19 cellular contexts compared by ENCODE assay signal in genomic region chr1:21759818-21760217, GRCh38. TPM values are rescaled to one million over a fixed set of nuclear protein-coding genes. Genes with fewer than 3 reads are reported as not detected.
DNase-seq lines count a peak whose midpoint lies in the region; ATAC-seq, FAIRE-seq and TF ChIP-seq lines count a peak whose summit lies in the region.
"Had no signal": no experiment of that assay in that cellular context is flagged by ENCODE, and none has a peak within 500 bp of the region (broad histone marks: within the 10 kb centered on the region; RNA-seq: fewer than 3 reads in every experiment).

No MANE protein-coding gene starts in this region.

- H3K27me3 Mint-ChIP-seq in activated naive CD4-positive, alpha-beta T cell treated with anti-CD3 and anti-CD28 coated beads, Interleukin-2, amount 50 U/mL, for 24 hours: no peaks in the 10 kb centered on the region
- H3K27me3 Mint-ChIP-seq in activated naive CD4-positive, alpha-beta T cell treated with anti-CD3 and anti-CD28 coated beads, Interleukin-2, amount 10 ng/mL, durations not matched to agents 7 days and 5 days: no peaks in the 10 kb centered on the region
- no peaks in the 10 kb centered on the region for H3K27me3 Mint-ChIP-seq in endodermal cell (ENCODE audit: insufficient read depth)
- H3K27me3 Mint-ChIP-seq in stimulated activated naive B cell treated with anti-CD40 and anti-IgM and Interleukin-4, amounts not matched to agents 10 μg/mL and 1 μg/mL and 100 μg/mL, for 72 hours: no peaks in the 10 kb centered on the region

- CTCF ChIA-PET in activated naive CD4-positive, alpha-beta T cell treated with anti-CD3 and anti-CD28 coated beads, Interleukin-2, amount 10 ng/mL, durations not matched to agents 7 days and 5 days (lab: Charles Lee): interaction anchor here (0.6 kb wide), 1 partner anchor 18 kb away, joined by 3 read pairs; no protein-coding TSS in a partner anchor

- H3K36me3 Mint-ChIP-seq in activated naive CD4-positive, alpha-beta T cell treated with anti-CD3 and anti-CD28 coated beads, Interleukin-2, amount 50 U/mL, for 24 hours: peaks cover 4% of the 10 kb centered on the region
- peaks cover 9% of the 10 kb centered on the region for H3K36me3 Mint-ChIP-seq in activated naive CD4-positive, alpha-beta T cell treated with anti-CD3 and anti-CD28 coated beads, Interleukin-2, amount 10 ng/mL, durations not matched to agents 7 days and 5 days
- peaks cover 10% of the 10 kb centered on the region for H3K36me3 Mint-ChIP-seq in endodermal cell (ENCODE audit: low read depth)
- peaks cover 5 to 14% of the 10 kb centered on the region in 2 donors for H3K36me3 Mint-ChIP-seq in stimulated activated naive B cell treated with anti-CD40 and anti-IgM and Interleukin-4, amounts not matched to agents 10 μg/mL and 1 μg/mL and 100 μg/mL, for 72 hours

- peaks cover 15% of the 10 kb centered on the region for H3K36me3 ChIP-seq in endodermal cell (ENCODE audit: control insufficient read depth, insufficient read depth, low read length)

- peak overlapping the region; percentile 23 for H3K27ac Mint-ChIP-seq in activated naive CD4-positive, alpha-beta T cell treated with anti-CD3 and anti-CD28 coated beads, Interleukin-2, amount 50 U/mL, for 24 hours
- no peak overlapping the region for H3K27ac Mint-ChIP-seq in activated naive CD4-positive, alpha-beta T cell treated with anti-CD3 and anti-CD28 coated beads, Interleukin-2, amount 10 ng/mL, durations not matched to agents 7 days and 5 days
- H3K27ac Mint-ChIP-seq in endodermal cell: peak overlapping the region; percentile 27
- peak overlapping the region; percentile 52 for H3K27ac Mint-ChIP-seq in stimulated activated naive B cell treated with anti-CD40 and anti-IgM and Interleukin-4, amounts not matched to agents 10 μg/mL and 1 μg/mL and 100 μg/mL, for 72 hours
- H3K27ac Mint-ChIP-seq: GM23338 had no signal

- no peaks in the 10 kb centered on the region for H3K9me3 Mint-ChIP-seq in activated naive CD4-positive, alpha-beta T cell treated with anti-CD3 and anti-CD28 coated beads, Interleukin-2, amount 50 U/mL, for 24 hours
- no peaks in the 10 kb centered on the region for H3K9me3 Mint-ChIP-seq in activated naive CD4-positive, alpha-beta T cell treated with anti-CD3 and anti-CD28 coated beads, Interleukin-2, amount 10 ng/mL, durations not matched to agents 7 days and 5 days
- no peaks in the 10 kb centered on the region for H3K9me3 Mint-ChIP-seq in endodermal cell
- no peaks in the 10 kb centered on the region for H3K9me3 Mint-ChIP-seq in stimulated activated naive B cell treated with anti-CD40 and anti-IgM and Interleukin-4, amounts not matched to agents 10 μg/mL and 1 μg/mL and 100 μg/mL, for 72 hours
- H3K9me3 Mint-ChIP-seq: GM23338 had no signal

- TF ChIP-seq POLR2A in GM12891 (IDR thresholded peaks at IDR 0.05; ENCODE audit: low read depth, low read length): no peak

- no peak overlapping the region for H3K4me3 Mint-ChIP-seq in activated naive CD4-positive, alpha-beta T cell treated with anti-CD3 and anti-CD28 coated beads, Interleukin-2, amount 50 U/mL, for 24 hours
- no peak overlapping the region for H3K4me3 Mint-ChIP-seq in activated naive CD4-positive, alpha-beta T cell treated with anti-CD3 and anti-CD28 coated beads, Interleukin-2, amount 10 ng/mL, durations not matched to agents 7 days and 5 days
- H3K4me3 Mint-ChIP-seq in endodermal cell: no peak overlapping the region
- no peak overlapping the region for H3K4me3 Mint-ChIP-seq in stimulated activated naive B cell treated with anti-CD40 and anti-IgM and Interleukin-4, amounts not matched to agents 10 μg/mL and 1 μg/mL and 100 μg/mL, for 72 hours
- H3K4me3 Mint-ChIP-seq: GM23338 had no signal

- H3K4me1 ChIP-seq in endodermal cell (ENCODE audit: control insufficient read depth, insufficient read depth, low read length): peaks cover 2% of the 10 kb centered on the region

- no peak overlapping the region for H3K4me3 ChIP-seq in endodermal cell (ENCODE audit: low read length)
- H3K4me3 ChIP-seq: GM23338 had no signal

- 88% methylated on average over 2 of the region's 2 CpGs; no CpG with 5 or more reads in 1 of the 2 experiments for WGBS in endodermal cell (ENCODE audit: insufficient coverage in 1 of 2, insufficient read length in 1 of 2), 2 experiments

- H3K9ac ChIP-seq in endodermal cell (ENCODE audit: extremely low read depth, low read length, poor library complexity, severe bottlenecking): no peak overlapping the region

- peaks cover 45% of the 10 kb centered on the region for H3K4me1 Mint-ChIP-seq in activated naive CD4-positive, alpha-beta T cell treated with anti-CD3 and anti-CD28 coated beads, Interleukin-2, amount 50 U/mL, for 24 hours
- H3K4me1 Mint-ChIP-seq in activated naive CD4-positive, alpha-beta T cell treated with anti-CD3 and anti-CD28 coated beads, Interleukin-2, amount 10 ng/mL, durations not matched to agents 7 days and 5 days: peaks cover 11% of the 10 kb centered on the region
- peaks cover 22% of the 10 kb centered on the region for H3K4me1 Mint-ChIP-seq in endodermal cell
- peaks cover 22 to 48% of the 10 kb centered on the region in 2 donors for H3K4me1 Mint-ChIP-seq in stimulated activated naive B cell treated with anti-CD40 and anti-IgM and Interleukin-4, amounts not matched to agents 10 μg/mL and 1 μg/mL and 100 μg/mL, for 72 hours

- no peaks in the 10 kb centered on the region for H3K27me3 ChIP-seq in endodermal cell (ENCODE audit: control insufficient read depth, insufficient read depth, low read length, poor library complexity, severe bottlenecking)

- no peak overlapping the region for H3K27ac ChIP-seq in endodermal cell (ENCODE audit: low read depth, low read length)

- peak; percentile 16 for FAIRE-seq in GM12891 (lab: Jason Lieb, UNC)

- no peak for DNase-seq in activated naive CD4-positive, alpha-beta T cell treated with anti-CD3 and anti-CD28 coated beads, Interleukin-2, amount 10 ng/mL, durations not matched to agents 7 days and 5 days
- DNase-seq in GM12891 (ENCODE audit: insufficient read length, low spot score) (no peak), endodermal cell (no peak)
- no peak for DNase-seq in stimulated activated naive B cell treated with anti-CD40 and anti-IgM and Interleukin-4, amounts not matched to agents 10 μg/mL and 1 μg/mL and 100 μg/mL, for 72 hours
- DNase-seq: Calu3; DMS79 treated with DMSO at 0.1 percent for 48 hours; KBM-7; NCI-H1436; NCI-H2029 treated with DMSO at 0.1 percent for 48 hours; NCI-H2171 treated with DMSO at 0.1 percent for 48 hours; NCI-H446 treated with DMSO at 0.1 percent for 48 hours; NK-92 treated with Interleukin-12 subunit alpha and Interleukin-12 subunit beta, amount 100 ng/mL, for 24 hours had no signal

- TF ChIP-seq CTCF in endodermal cell (conservative IDR thresholded peaks at IDR 0.05): no peak

- no peaks in the 10 kb centered on the region for H3K9me3 ChIP-seq in endodermal cell (ENCODE audit: control insufficient read depth, low read length)

- ATAC-seq in stimulated activated naive B cell treated with anti-CD40 and anti-IgM and Interleukin-4, amounts not matched to agents 10 μg/mL and 1 μg/mL and 100 μg/mL, for 72 hours (replicated peaks): no peak
- ATAC-seq in HG03432 (IDR thresholded peaks at IDR 0.05; ENCODE audit: unreplicated experiment): no peak
- no peak for ATAC-seq in GM18867 (IDR thresholded peaks at IDR 0.05; ENCODE audit: unreplicated experiment)
- ATAC-seq: GM23338 had no signal

TF ChIP-seq in GM12891, 5 proteins besides CTCF, POLR2A, EP300 and RAD21:
- TF ChIP-seq POLR2AphosphoS5 (IDR thresholded peaks at IDR 0.05; ENCODE audit: low read depth, low read length): no peak
- no peak for TF ChIP-seq TAF1 (IDR thresholded peaks at IDR 0.05; ENCODE audit: low read depth, low read length)
- TF ChIP-seq POU2F2 (IDR thresholded peaks at IDR 0.05; ENCODE audit: low read depth, low read length): no peak
- no peak for TF ChIP-seq PAX5 (IDR thresholded peaks at IDR 0.05; ENCODE audit: insufficient read depth, low read length, severe bottlenecking)
- TF ChIP-seq SPI1 (IDR thresholded peaks at IDR 0.05; ENCODE audit: low read depth, low read length): no peak

RNA-seq across cellular contexts. Expression of gene USP48, which starts 23.1 kb away (rescaled TPM):
- polyA plus RNA-seq in GM12891 (2012; ENCODE audit: low read depth, missing spikeins): 46.3 TPM
- total RNA-seq in endodermal cell: 10 to 100 TPM; 73.8 to 78.6 TPM
- 47.3 TPM for polyA plus RNA-seq in endodermal cell (2013, experiment 1 of 2)
- polyA plus RNA-seq in endodermal cell (2013, experiment 2 of 2): 44.4 TPM

RNA-seq across cellular contexts. Expression of gene LDLRAD2, which starts 52.2 kb away (rescaled TPM):
- 0.74 TPM for polyA plus RNA-seq in GM12891 (2012; ENCODE audit: low read depth, missing spikeins)
- under 1 TPM; 0.58 to 0.88 TPM for total RNA-seq in endodermal cell
- polyA plus RNA-seq in endodermal cell (2013, experiment 1 of 2): 0.39 TPM
- 0.33 TPM for polyA plus RNA-seq in endodermal cell (2013, experiment 2 of 2)
- total RNA-seq: A673, Calu3, G401, OCI-LY7 had no signal
